In genomic region chr15:67775265-67775664, GRCh38 we compare ENCODE assay signal across 4 cellular contexts.
A peak's percentile ranks its signal among the peaks of the same experiment; 100 is the strongest.
TF ChIP-seq lines count a peak whose summit lies in the region.

No MANE protein-coding gene starts in this region.

TF ChIP-seq in SK-N-SH treated with all-trans-retinoic acid at 6 μM for 48 hours, 23 proteins besides CTCF, POLR2A, EP300 and RAD21:
- TF ChIP-seq ZNF8 (CRISPR knock-in tag; IDR thresholded peaks at IDR 0.05) (peak; percentile 70; the same call in 1 of the 2 replicates), TSHZ2 (CRISPR knock-in tag; IDR thresholded peaks at IDR 0.05) (no peak), ZNF565 (CRISPR knock-in tag; conservative IDR thresholded peaks at IDR 0.05; ENCODE audit: low read depth) (no peak), RARB (CRISPR knock-in tag; IDR thresholded peaks at IDR 0.05) (no peak)

TF ChIP-seq in SK-N-SH, 30 proteins besides CTCF, POLR2A, EP300 and RAD21:
- TF ChIP-seq IRF3 (IDR thresholded peaks at IDR 0.05; ENCODE audit: low read depth, low read length): no peak
- no peak for TF ChIP-seq TCF12 (IDR thresholded peaks at IDR 0.05)
- TF ChIP-seq USF1 (IDR thresholded peaks at IDR 0.05; ENCODE audit: borderline replicate concordance, low read depth): no peak
- TF ChIP-seq GABPA (IDR thresholded peaks at IDR 0.05; ENCODE audit: low read depth): no peak
- TF ChIP-seq MXI1 (IDR thresholded peaks at IDR 0.05; ENCODE audit: low read depth, low read length): no peak

TF ChIP-seq in HEK293, 187 proteins besides CTCF, POLR2A, EP300 and RAD21:
- TF ChIP-seq ZNF350 (tag by site-specific recombination; IDR thresholded peaks at IDR 0.05) (no peak), ZNF501 (tag by site-specific recombination; IDR thresholded peaks at IDR 0.05) (no peak), PRDM6 (tag by site-specific recombination; IDR thresholded peaks at IDR 0.05) (peak; percentile 50)

TF ChIP-seq in K562, 482 proteins besides CTCF, POLR2A, EP300 and RAD21:
- TF ChIP-seq RBM15 (IDR thresholded peaks at IDR 0.05; ENCODE audit: insufficient read depth, low read length) (no peak), NFIC (IDR thresholded peaks at IDR 0.05) (peak; percentile 41; the same call in 1 of the 2 replicates)
TF ChIP-seq in K562: peak in this region for 1.
